8 cellular contexts compared by ENCODE assay signal in genomic region chr14:52790756-52791203, GRCh38. TPM values are rescaled to one million over a fixed set of nuclear protein-coding genes. Genes with fewer than 3 reads are reported as not detected.
DNase-seq lines count a peak whose midpoint lies in the region; ATAC-seq, FAIRE-seq and TF ChIP-seq lines count a peak whose summit lies in the region.

No MANE protein-coding gene starts in this region.

- ATAC-seq in left colon: no peak
- ATAC-seq in GM21528 (IDR thresholded peaks at IDR 0.05; ENCODE audit: low FRiP score, unreplicated experiment): no peak

- H3K27ac ChIP-seq in osteoblast (ENCODE audit: low read depth, low read length): peak overlapping the region; percentile 89

- peak overlapping the region; percentile 83 for H2AFZ ChIP-seq in osteoblast (ENCODE audit: low read length)

- H3K79me2 ChIP-seq in osteoblast (ENCODE audit: insufficient read depth, low read length): peaks cover 57% of the 10 kb centered on the region

- intact Hi-C loops in left colon (cut with DNase I, micrococcal nuclease): no loop called here

- no peaks in the 10 kb centered on the region for H4K20me1 ChIP-seq in osteoblast (ENCODE audit: insufficient read depth, low read length)

- FAIRE-seq in D721Med (lab: Jason Lieb, UNC): no peak

- DNase-seq in NCI-H146 (lab: John Stamatoyannopoulos, UW) (peak; percentile 23), NCI-H146 treated with DMSO at 0.1 percent for 48 hours (lab: John Stamatoyannopoulos, UW; ENCODE audit: unreplicated experiment) (no peak), NCI-H2227 (lab: John Stamatoyannopoulos, UW; ENCODE audit: unreplicated experiment) (peak; percentile 56), osteoblast (ENCODE audit: insufficient read length, low spot score, missing footprints) (peak; percentile 38), D721Med (ENCODE audit: insufficient read length, low spot score) (no peak), left colon (no peak)

- H3K27me3 ChIP-seq in endocrine pancreas (ENCODE audit: control insufficient read depth, insufficient read depth, low read length) (no peaks in the 10 kb centered on the region), osteoblast (ENCODE audit: insufficient read depth, low read length) (no peaks in the 10 kb centered on the region)

- H3K36me3 ChIP-seq in endocrine pancreas (ENCODE audit: control insufficient read depth, insufficient read depth, low read length) (no peaks in the 10 kb centered on the region), osteoblast (ENCODE audit: insufficient read depth, low read length) (no peaks in the 10 kb centered on the region)

- peak overlapping the region; percentile 94 for H3K4me2 ChIP-seq in osteoblast (ENCODE audit: insufficient read depth, low read length)

- TF ChIP-seq CTCF in osteoblast (IDR thresholded peaks at IDR 0.05; ENCODE audit: extremely low read depth, low read depth, low read length): no peak
- no peak for TF ChIP-seq CTCF in D721Med (IDR thresholded peaks at IDR 0.05; ENCODE audit: insufficient read depth, missing control alignments)

- peak overlapping the region; percentile 60 for H3K9ac ChIP-seq in endocrine pancreas (ENCODE audit: control insufficient read depth, insufficient read depth, low read length)

- peaks cover 4% of the 10 kb centered on the region for H3K4me1 ChIP-seq in endocrine pancreas (ENCODE audit: control insufficient read depth, insufficient read depth, low read length)
- H3K4me1 ChIP-seq in osteoblast (ENCODE audit: insufficient read depth, low read length): peaks cover 23% of the 10 kb centered on the region

- H3K4me3 ChIP-seq in endocrine pancreas (ENCODE audit: control insufficient read depth, insufficient read depth, low read length): peak overlapping the region; percentile 78
- peak overlapping the region; percentile 95 for H3K4me3 ChIP-seq in osteoblast (ENCODE audit: insufficient read depth, low read length)

- no peaks in the 10 kb centered on the region for H3K9me3 ChIP-seq in endocrine pancreas (ENCODE audit: control insufficient read depth, low read length)
- no peaks in the 10 kb centered on the region for H3K9me3 ChIP-seq in osteoblast (ENCODE audit: low read depth, low read length)

RNA-seq across cellular contexts. Expression of gene GNPNAT1, which starts 0.6 kb away (rescaled TPM):
- total RNA-seq in osteoblast: 25.0 and 35.5 TPM in 2 replicates
- 10 to 100 TPM; 29.5 to 34.5 TPM for total RNA-seq in left colon

Comparison
In these comparisons a context has a peak if more than half of its experiments do, and no peak if none do; other contexts are left out.
1. DNase-seq: peak in NCI-H146 (single experiment), NCI-H2227 (single experiment) and osteoblast (single experiment); none in NCI-H146 treated with DMSO at 0.1 percent for 48 hours (single experiment), D721Med (single experiment) and left colon (0 of 2).